ENCODE assay signal across 17 cellular contexts in genomic region chr7:101373812-101374612, GRCh38. TPM values are rescaled to one million over a fixed set of nuclear protein-coding genes. Genes with fewer than 3 reads are reported as not detected.
DNase-seq lines count a peak whose midpoint lies in the region; FAIRE-seq and TF ChIP-seq lines count a peak whose summit lies in the region.
"Had no signal": no experiment of that assay in that cellular context is flagged by ENCODE, and none has a peak within 500 bp of the region (broad histone marks: within the 10 kb centered on the region; RNA-seq: fewer than 3 reads in every experiment).

No MANE protein-coding gene starts in this region.

- H3F3A ChIP-seq in neural progenitor cell (ENCODE audit: low read depth) = peaks cover 20% of the 10 kb centered on the region
- no peaks in the 10 kb centered on the region for H3F3A ChIP-seq in PC-9 (ENCODE audit: insufficient read depth, low read depth)

- H3K9me3 Mint-ChIP-seq in endodermal cell (no peaks in the 10 kb centered on the region), neural progenitor cell (no peaks in the 10 kb centered on the region)
- H3K9me3 Mint-ChIP-seq: activated CD4-positive, alpha-beta memory T cell treated with anti-CD3 and anti-CD28 coated beads, Interleukin-2, amount 10 ng/mL, durations not matched to agents 7 days and 5 days had no signal

- H3K27ac ChIP-seq in endodermal cell (ENCODE audit: low read depth, low read length) (peak overlapping the region; percentile 66), neural progenitor cell (no peak overlapping the region), PC-9 (no peak overlapping the region)
- H3K27ac ChIP-seq: BLaER1 treated with 17β-estradiol and CSF1 and Interleukin-3, amounts not matched to agents 10 nM and 100 nM; SJSA1; spleen had no signal

- H3K4me2 ChIP-seq in neural progenitor cell = no peak overlapping the region
- H3K4me2 ChIP-seq in PC-9 = no peak overlapping the region
- H3K4me2 ChIP-seq: BLaER1 treated with 17β-estradiol and CSF1 and Interleukin-3, amounts not matched to agents 10 nM and 100 nM had no signal

- no peaks in the 10 kb centered on the region for H3K9me2 ChIP-seq in PC-9 (ENCODE audit: insufficient read depth)

- no TSS peak for BruUV-seq in PC-9 (replicated peaks; lab: Mats Ljungman, UMichigan)

- no peak overlapping the region for H2AFZ ChIP-seq in neural progenitor cell (replicated peaks)
- no peak overlapping the region for H2AFZ ChIP-seq in PC-9

- no peak overlapping the region for H3K4me3 Mint-ChIP-seq in endodermal cell
- H3K4me3 Mint-ChIP-seq in neural progenitor cell = no peak overlapping the region
- H3K4me3 Mint-ChIP-seq: activated CD4-positive, alpha-beta memory T cell treated with anti-CD3 and anti-CD28 coated beads, Interleukin-2, amount 10 ng/mL, durations not matched to agents 7 days and 5 days had no signal

- POLR2A ChIA-PET in PC-9 (lab: Charles Lee; ENCODE audit: unreplicated experiment) = no interaction called here

- no peaks in the 10 kb centered on the region for H3K27me3 ChIP-seq in endodermal cell (ENCODE audit: control insufficient read depth, insufficient read depth, low read length, poor library complexity, severe bottlenecking)
- H3K27me3 ChIP-seq in neural progenitor cell = no peaks in the 10 kb centered on the region
- H3K27me3 ChIP-seq in PC-9 (ENCODE audit: insufficient read depth, low read depth) = peaks cover 26% of the 10 kb centered on the region
- H3K27me3 ChIP-seq: BLaER1 treated with 17β-estradiol and CSF1 and Interleukin-3, amounts not matched to agents 10 nM and 100 nM had no signal

- intact Hi-C loops in PC-9 (cut with micrococcal nuclease; ENCODE audit: unreplicated experiment) = no loop called here

- FAIRE-seq in GM12891 (lab: Jason Lieb, UNC) = no peak

- CTCF ChIA-PET in PC-9 (lab: Charles Lee) = no interaction called here

- H3K27ac Mint-ChIP-seq in endodermal cell (peak overlapping the region; percentile 2), neural progenitor cell (peak overlapping the region; percentile 15)
- H3K27ac Mint-ChIP-seq: activated CD4-positive, alpha-beta memory T cell treated with anti-CD3 and anti-CD28 coated beads, Interleukin-2, amount 10 ng/mL, durations not matched to agents 7 days and 5 days had no signal

- H3K9me3 ChIP-seq in endodermal cell (ENCODE audit: control insufficient read depth, low read length) (no peaks in the 10 kb centered on the region), neural progenitor cell (ENCODE audit: low read depth) (no peaks in the 10 kb centered on the region), PC-9 (ENCODE audit: insufficient read depth, low read depth) (no peaks in the 10 kb centered on the region)
- H3K9me3 ChIP-seq: BLaER1 treated with 17β-estradiol and CSF1 and Interleukin-3, amounts not matched to agents 10 nM and 100 nM; SJSA1; spleen had no signal

- TF ChIP-seq POLR2A in GM12891 (IDR thresholded peaks at IDR 0.05; ENCODE audit: low read depth, low read length) = no peak

- H3K4me1 ChIP-seq in endodermal cell (ENCODE audit: control insufficient read depth, insufficient read depth, low read length) (peaks cover 5% of the 10 kb centered on the region), neural progenitor cell (peaks cover 11% of the 10 kb centered on the region), PC-9 (replicated peaks; ENCODE audit: insufficient read depth) (no peaks in the 10 kb centered on the region)

- H3K36me3 Mint-ChIP-seq in endodermal cell (ENCODE audit: low read depth) (peaks cover 16% of the 10 kb centered on the region), neural progenitor cell (peaks cover 6% of the 10 kb centered on the region)

- H4K20me1 ChIP-seq in neural progenitor cell (ENCODE audit: low read depth) (peaks cover 8% of the 10 kb centered on the region), PC-9 (ENCODE audit: insufficient read depth) (no peaks in the 10 kb centered on the region)
- H4K20me1 ChIP-seq: BLaER1 treated with 17β-estradiol and CSF1 and Interleukin-3, amounts not matched to agents 10 nM and 100 nM had no signal

- H3K36me3 ChIP-seq in endodermal cell (ENCODE audit: control insufficient read depth, insufficient read depth, low read length) (peaks cover 6% of the 10 kb centered on the region), neural progenitor cell (no peaks in the 10 kb centered on the region), PC-9 (ENCODE audit: low read depth) (no peaks in the 10 kb centered on the region)
- H3K36me3 ChIP-seq: BLaER1 treated with 17β-estradiol and CSF1 and Interleukin-3, amounts not matched to agents 10 nM and 100 nM; SJSA1; spleen had no signal

- DNase-seq in EL (peak; percentile 35), NCI-H2227 treated with DMSO at 0.1 percent for 48 hours (lab: John Stamatoyannopoulos, UW) (peak; percentile 33), endodermal cell (no peak), neural progenitor cell (ENCODE audit: low spot score) (no peak), LoVo (ENCODE audit: low spot score) (no peak), GM12891 (ENCODE audit: insufficient read length, low spot score) (no peak), PC-9 (no peak)
- DNase-seq: activated CD4-positive, alpha-beta memory T cell treated with anti-CD3 and anti-CD28 coated beads, Interleukin-2, amount 10 ng/mL, durations not matched to agents 7 days and 5 days; activated effector memory CD4-positive, alpha-beta T cell treated with Interleukin-2 at 50 U/mL for 16 hours; aorta; DND-41; dorsolateral prefrontal cortex; NCI-H187 treated with DMSO at 0.1 percent for 48 hours; spleen had no signal

- no peak overlapping the region for H3K4me3 ChIP-seq in endodermal cell (ENCODE audit: low read length)
- H3K4me3 ChIP-seq in neural progenitor cell = no peak overlapping the region
- no peak overlapping the region for H3K4me3 ChIP-seq in PC-9
- H3K4me3 ChIP-seq: BLaER1 treated with 17β-estradiol and CSF1 and Interleukin-3, amounts not matched to agents 10 nM and 100 nM; SJSA1; spleen had no signal

- H3K9ac ChIP-seq in endodermal cell (ENCODE audit: extremely low read depth, low read length, poor library complexity, severe bottlenecking) (no peak overlapping the region), neural progenitor cell (no peak overlapping the region)
- H3K9ac ChIP-seq: BLaER1 treated with 17β-estradiol and CSF1 and Interleukin-3, amounts not matched to agents 10 nM and 100 nM had no signal

- H3K79me2 ChIP-seq in neural progenitor cell (ENCODE audit: low read depth) = peaks cover 42% of the 10 kb centered on the region
- H3K79me2 ChIP-seq in PC-9 (ENCODE audit: low read depth) = no peaks in the 10 kb centered on the region

- H3K27me3 Mint-ChIP-seq in endodermal cell (ENCODE audit: insufficient read depth) (no peaks in the 10 kb centered on the region), neural progenitor cell (ENCODE audit: insufficient read depth, low read depth) (peaks cover 9% of the 10 kb centered on the region)

- whole genome bisulfite sequencing in endodermal cell (ENCODE audit: insufficient coverage in 1 of 2, insufficient read length in 1 of 2), 2 experiments = 83 to 87% methylated on average over 17 to 19 of the region's 19 CpGs

- H3K4me1 Mint-ChIP-seq in endodermal cell (peaks cover 6% of the 10 kb centered on the region), neural progenitor cell (peaks cover 33% of the 10 kb centered on the region)
- H3K4me1 Mint-ChIP-seq: activated CD4-positive, alpha-beta memory T cell treated with anti-CD3 and anti-CD28 coated beads, Interleukin-2, amount 10 ng/mL, durations not matched to agents 7 days and 5 days had no signal

- TF ChIP-seq CTCF in endodermal cell (conservative IDR thresholded peaks at IDR 0.05) (no peak), neural progenitor cell (IDR thresholded peaks at IDR 0.05) (no peak), PC-9 (conservative IDR thresholded peaks at IDR 0.05) (no peak)

TF ChIP-seq in GM12891, 5 proteins besides CTCF, POLR2A, EP300 and RAD21:
- TF ChIP-seq TAF1 (IDR thresholded peaks at IDR 0.05; ENCODE audit: low read depth, low read length) = no peak
- TF ChIP-seq POLR2AphosphoS5 (IDR thresholded peaks at IDR 0.05; ENCODE audit: low read depth, low read length) = no peak
- TF ChIP-seq SPI1 (IDR thresholded peaks at IDR 0.05; ENCODE audit: low read depth, low read length) = no peak
- no peak for TF ChIP-seq PAX5 (IDR thresholded peaks at IDR 0.05; ENCODE audit: insufficient read depth, low read length, severe bottlenecking)
- no peak for TF ChIP-seq POU2F2 (IDR thresholded peaks at IDR 0.05; ENCODE audit: low read depth, low read length)

RNA-seq across cellular contexts. Expression of gene COL26A1, which starts 11.3 kb away (rescaled TPM):
- 10 to 100 TPM; 41.2 to 47.0 TPM for total RNA-seq in endodermal cell
- 44.3 TPM for polyA plus RNA-seq in endodermal cell (2013, experiment 1 of 2)
- polyA plus RNA-seq in endodermal cell (2013, experiment 2 of 2) = 44.8 TPM
- total RNA-seq in neural progenitor cell (ENCODE audit: low replicate concordance) = 26.7 and 80.0 TPM in 2 replicates
- not detected for polyA plus RNA-seq in GM12891 (2012; ENCODE audit: low read depth, missing spikeins)
- 0.20 and 0.38 TPM in 2 replicates for total RNA-seq in PC-9 (2021)
- total RNA-seq: activated CD4-positive, alpha-beta memory T cell treated with anti-CD3 and anti-CD28 coated beads, Interleukin-2, amount 10 ng/mL, durations not matched to agents 7 days and 5 days; aorta; mesenteric fat pad; SJSA1 had no signal
- polyA plus RNA-seq: aorta had no signal

RNA-seq across cellular contexts. Expression of gene IFT22, which starts 52.4 kb away (rescaled TPM):
- total RNA-seq in endodermal cell (10 to 100 TPM; 39.0 to 44.0 TPM), neural progenitor cell (ENCODE audit: low replicate concordance) (25.5 and 30.1 TPM in 2 replicates), PC-9 (2021) (47.6 and 53.0 TPM in 2 replicates)
- 42.6 TPM for polyA plus RNA-seq in endodermal cell (2013, experiment 1 of 2)
- polyA plus RNA-seq in endodermal cell (2013, experiment 2 of 2) = 41.6 TPM
- 14.5 TPM for polyA plus RNA-seq in GM12891 (2012; ENCODE audit: low read depth, missing spikeins)

Comparison
In these comparisons a context has a peak if more than half of its experiments do, and no peak if none do; other contexts are left out.
1. DNase-seq: peak in EL (single experiment) and NCI-H2227 treated with DMSO at 0.1 percent for 48 hours (single experiment); none in endodermal cell (single experiment), neural progenitor cell (single experiment), LoVo (single experiment), GM12891 (single experiment) and PC-9 (0 of 2).
2. RNA of gene COL26A1, which starts 11.3 kb away (total RNA-seq): 41.2 to 47.0 TPM in endodermal cell and 26.7 to 80.0 TPM in neural progenitor cell; 0.20 to 0.38 TPM in PC-9; every median in the first group is over 10 times any median in the second.